ENCODE assay signal across 1 cellular context in the genomic region with DNA sequence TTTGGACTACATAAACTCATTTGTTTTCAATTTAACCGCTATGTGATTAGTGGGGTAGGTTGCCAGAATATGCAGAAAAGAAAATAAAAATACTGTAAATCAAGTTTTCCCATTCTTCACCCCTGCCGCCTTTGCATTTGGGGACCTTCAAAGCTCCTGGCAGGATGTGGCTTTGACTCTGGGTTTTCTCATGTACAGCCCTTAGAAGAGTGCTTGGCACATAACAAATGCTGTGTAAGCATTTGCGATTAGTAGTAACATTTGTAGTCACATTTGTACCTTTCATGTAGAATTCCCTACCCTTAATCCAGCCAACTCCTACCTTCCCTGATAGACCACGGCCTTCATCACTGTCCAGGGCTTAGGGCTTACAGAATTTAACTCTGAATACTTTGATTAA.
TF ChIP-seq lines count a peak whose summit lies in the region.

No MANE protein-coding gene starts in this region.

TF ChIP-seq in WTC11, 78 proteins besides CTCF, POLR2A, EP300 and RAD21 (continued from another document):
- TF ChIP-seq ZNF425 (CRISPR knock-in tag; conservative IDR thresholded peaks at IDR 0.05) (no peak), TEAD4 (CRISPR knock-in tag; IDR thresholded peaks at IDR 0.05) (no peak), EMX1 (CRISPR knock-in tag; IDR thresholded peaks at IDR 0.05) (no peak), PREB (CRISPR knock-in tag; IDR thresholded peaks at IDR 0.05; ENCODE audit: borderline replicate concordance) (no peak), ZNF317 (CRISPR knock-in tag; IDR thresholded peaks at IDR 0.05; ENCODE audit: borderline replicate concordance, low read depth) (no peak)
- TF ChIP-seq, protein P1, sequence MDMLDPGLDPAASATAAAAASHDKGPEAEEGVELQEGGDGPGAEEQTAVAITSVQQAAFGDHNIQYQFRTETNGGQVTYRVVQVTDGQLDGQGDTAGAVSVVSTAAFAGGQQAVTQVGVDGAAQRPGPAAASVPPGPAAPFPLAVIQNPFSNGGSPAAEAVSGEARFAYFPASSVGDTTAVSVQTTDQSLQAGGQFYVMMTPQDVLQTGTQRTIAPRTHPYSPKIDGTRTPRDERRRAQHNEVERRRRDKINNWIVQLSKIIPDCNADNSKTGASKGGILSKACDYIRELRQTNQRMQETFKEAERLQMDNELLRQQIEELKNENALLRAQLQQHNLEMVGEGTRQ (CRISPR knock-in tag; IDR thresholded peaks at IDR 0.05) = no peak
